16 cellular contexts compared by ENCODE assay signal in the genomic region with DNA sequence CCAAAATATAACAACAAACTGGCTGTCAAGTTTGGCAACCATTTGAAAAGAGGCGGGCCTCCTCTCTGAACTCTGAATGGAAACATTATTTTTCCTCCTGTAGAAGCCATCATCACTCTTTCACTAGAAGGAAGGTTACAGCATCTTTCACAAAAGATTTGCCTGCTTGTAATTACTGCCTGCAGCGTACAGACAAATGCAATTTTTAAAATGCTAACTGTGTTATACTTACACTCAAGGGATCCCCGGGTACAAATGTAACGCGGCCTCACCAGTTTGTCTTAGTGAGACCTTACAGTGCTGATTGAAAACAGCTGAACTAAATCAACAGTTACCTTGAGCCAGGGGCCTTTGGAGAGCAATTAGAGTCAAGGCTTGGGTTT.
DNase-seq lines count a peak whose midpoint lies in the region; ATAC-seq and TF ChIP-seq lines count a peak whose summit lies in the region.
"Had no signal": no experiment of that assay in that cellular context is flagged by ENCODE, and none has a peak within 500 bp of the region (broad histone marks: within the 10 kb centered on the region; RNA-seq: fewer than 3 reads in every experiment).

No MANE protein-coding gene starts in this region.

- ATAC-seq in body of pancreas = peak; percentile 1
- ATAC-seq in left lobe of liver = peak; percentile 71
- no peak for ATAC-seq in stimulated activated naive CD8-positive, alpha-beta T cell treated with anti-CD3 and anti-CD28 coated beads, Interleukin-15, Interleukin-2, amounts not matched to agents 100 U/mL and 50 U/mL, for 24 hours
- no peak for ATAC-seq in GM18519 (IDR thresholded peaks at IDR 0.05; ENCODE audit: low FRiP score, unreplicated experiment)
- ATAC-seq: WTC11 had no signal

- no peaks in the 10 kb centered on the region for H3K9me3 ChIP-seq in body of pancreas
- H3K9me3 ChIP-seq in suprapubic skin = no peaks in the 10 kb centered on the region

- WGBS in body of pancreas, 2 donors = 1 to 9% methylated on average over 5 of the region's 5 CpGs
- 49% methylated on average over 5 of the region's 5 CpGs for WGBS in suprapubic skin

- TF ChIP-seq POLR2A in body of pancreas (IDR thresholded peaks at IDR 0.05) (no peak), suprapubic skin (IDR thresholded peaks at IDR 0.05) (no peak)

- peaks cover 28% of the 10 kb centered on the region for H3K4me1 ChIP-seq in body of pancreas
- peaks cover 16% of the 10 kb centered on the region for H3K4me1 ChIP-seq in suprapubic skin

- no peaks in the 10 kb centered on the region for H3K27me3 ChIP-seq in body of pancreas
- H3K27me3 ChIP-seq in suprapubic skin = peaks cover 3% of the 10 kb centered on the region

- H3K27ac ChIP-seq in body of pancreas = peak overlapping the region; percentile 67 to 81 (median 69)
- peak overlapping the region; percentile 71 for H3K27ac ChIP-seq in suprapubic skin
- H3K27ac ChIP-seq: SK-N-MC had no signal

- no peak for TF ChIP-seq EP300 in suprapubic skin (IDR thresholded peaks at IDR 0.05)

- no peak for TF ChIP-seq CTCF in body of pancreas (IDR thresholded peaks at IDR 0.05)
- no peak for TF ChIP-seq CTCF in suprapubic skin (IDR thresholded peaks at IDR 0.05)

- H3K4me3 ChIP-seq in body of pancreas (no peak overlapping the region), suprapubic skin (no peak overlapping the region)
- H3K4me3 ChIP-seq: lung, SK-N-MC had no signal

- no peaks in the 10 kb centered on the region for H3K36me3 ChIP-seq in body of pancreas (replicated peaks in 1 of 2; ENCODE audit: insufficient read depth in 1 of 2, low read depth in 2 of 2)
- no peaks in the 10 kb centered on the region for H3K36me3 ChIP-seq in suprapubic skin

- peak; percentile 3 to 18 for DNase-seq in NCI-H1930 (lab: John Stamatoyannopoulos, UW)
- peak; percentile 22 to 63 (median 52) for DNase-seq in body of pancreas
- DNase-seq in left lobe of liver (ENCODE audit: low spot score) = peak; percentile 49
- DNase-seq in suprapubic skin (ENCODE audit: low spot score in 2 of 2) = no peak
- no peak for DNase-seq in stimulated activated naive CD8-positive, alpha-beta T cell treated with anti-CD3 and anti-CD28 coated beads, Interleukin-15, Interleukin-2, amounts not matched to agents 100 U/mL and 50 U/mL, for 24 hours
- DNase-seq in SW 1271 (lab: John Stamatoyannopoulos, UW) = no peak
- DNase-seq: activated naive CD4-positive, alpha-beta T cell treated with anti-CD3 and anti-CD28 coated beads, Interleukin-2, amount 50 U/mL, for 16 hours; CD4-positive, CD25-positive, alpha-beta regulatory T cell; cerebellar nuclear complex; NCI-H1694; occipital lobe; stimulated activated CD4-positive, alpha-beta T cell treated with anti-CD3 and anti-CD28 coated beads, Interleukin-1b, Interleukin-23, amount 100 ng/mL, for 48 hours had no signal

- intact Hi-C loops in body of pancreas (cut with DNase I) = no loop called here

Comparison
In these comparisons a context has a peak if more than half of its experiments do, and no peak if none do; other contexts are left out.
1. DNase-seq: peak in NCI-H1930 (2 of 2), body of pancreas (4 of 4) and left lobe of liver (single experiment); none in suprapubic skin (0 of 2), stimulated activated naive CD8-positive, alpha-beta T cell treated with anti-CD3 and anti-CD28 coated beads, Interleukin-15, Interleukin-2, amounts not matched to agents 100 U/mL and 50 U/mL, for 24 hours (single experiment) and SW 1271 (0 of 2).
2. ATAC-seq: peak in body of pancreas (single experiment) and left lobe of liver (single experiment); none in stimulated activated naive CD8-positive, alpha-beta T cell treated with anti-CD3 and anti-CD28 coated beads, Interleukin-15, Interleukin-2, amounts not matched to agents 100 U/mL and 50 U/mL, for 24 hours (single experiment) and GM18519 (single experiment).